ENCODE assay signal across 28 cellular contexts in the genomic region with DNA sequence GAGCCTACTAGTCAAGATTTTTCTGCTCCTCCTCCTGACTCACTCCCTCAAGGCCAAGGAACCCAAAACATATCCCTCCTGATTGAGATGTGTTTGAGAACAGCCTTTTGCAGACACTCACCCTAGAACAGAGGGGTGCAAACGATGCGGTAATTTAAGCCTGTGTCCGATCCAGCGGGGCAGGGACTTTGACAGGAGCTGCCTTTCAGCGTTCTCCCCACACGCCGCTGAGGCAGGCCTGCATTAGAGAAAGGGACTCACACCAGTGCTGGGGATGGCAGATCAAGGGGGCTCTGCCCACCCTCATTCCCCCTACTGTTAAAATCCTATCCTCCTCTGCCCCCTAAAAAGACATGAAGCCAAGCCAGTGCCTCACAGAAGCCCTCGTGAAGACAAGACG.
"Had no signal": no experiment of that assay in that cellular context is flagged by ENCODE, and none has a peak within 500 bp of the region (broad histone marks: within the 10 kb centered on the region; RNA-seq: fewer than 3 reads in every experiment).

No MANE protein-coding gene starts in this region.

- H3K4me1 ChIP-seq: suprapubic skin, testis, thyroid gland, tibial artery, tibial nerve, transverse colon, upper lobe of left lung, upper lobe of right lung, uterus, vagina had no signal

- FAIRE-seq: urothelium cell line had no signal

- H3K27ac Mint-ChIP-seq: stimulated activated effector memory CD8-positive, alpha-beta T cell treated with anti-CD3 and anti-CD28 coated beads, Interleukin-12 subunit alpha, Interleukin-12 subunit beta, amount 100 ng/mL, for 72 hours; stimulated activated memory B cell treated with anti-CD40 and anti-IgM and Interleukin-4, amounts not matched to agents 10 μg/mL and 1 μg/mL and 100 μg/mL, for 72 hours; stimulated activated naive B cell treated with anti-CD40 and anti-IgM and Interleukin-4, amounts not matched to agents 10 μg/mL and 1 μg/mL and 100 μg/mL, for 72 hours; stimulated activated naive CD8-positive, alpha-beta T cell treated with anti-CD3 and anti-CD28 coated beads, Interleukin-15, amount 100 ng/mL, for 72 hours; stimulated activated naive CD8-positive, alpha-beta T cell treated with anti-CD3 and anti-CD28 coated beads, Interleukin-15, Interleukin-2, amounts not matched to agents 100 ng/mL and 50 ng/mL, for 24 hours; type B pancreatic cell had no signal

- H3K27me3 Mint-ChIP-seq: stimulated activated naive B cell treated with anti-CD40 and anti-IgM and Interleukin-4, amounts not matched to agents 10 μg/mL and 1 μg/mL and 100 μg/mL, for 72 hours; stimulated activated naive CD8-positive, alpha-beta T cell treated with anti-CD3 and anti-CD28 coated beads, Interleukin-15, amount 100 ng/mL, for 72 hours; stimulated activated naive CD8-positive, alpha-beta T cell treated with anti-CD3 and anti-CD28 coated beads, Interleukin-15, Interleukin-2, amounts not matched to agents 100 ng/mL and 50 ng/mL, for 24 hours; type B pancreatic cell had no signal

- H3K36me3 ChIP-seq: thyroid gland, upper lobe of right lung, uterus, vagina had no signal

- H3K9me3 Mint-ChIP-seq: stimulated activated effector memory CD8-positive, alpha-beta T cell treated with anti-CD3 and anti-CD28 coated beads, Interleukin-12 subunit alpha, Interleukin-12 subunit beta, amount 100 ng/mL, for 72 hours; stimulated activated memory B cell treated with anti-CD40 and anti-IgM and Interleukin-4, amounts not matched to agents 10 μg/mL and 1 μg/mL and 100 μg/mL, for 72 hours; stimulated activated naive B cell treated with anti-CD40 and anti-IgM and Interleukin-4, amounts not matched to agents 10 μg/mL and 1 μg/mL and 100 μg/mL, for 72 hours; stimulated activated naive CD8-positive, alpha-beta T cell treated with anti-CD3 and anti-CD28 coated beads, Interleukin-15, amount 100 ng/mL, for 72 hours; stimulated activated naive CD8-positive, alpha-beta T cell treated with anti-CD3 and anti-CD28 coated beads, Interleukin-15, Interleukin-2, amounts not matched to agents 100 ng/mL and 50 ng/mL, for 24 hours; type B pancreatic cell had no signal

- DNase-seq: stimulated activated CD4-positive, alpha-beta T cell treated with anti-CD3 and anti-CD28 coated beads, Interleukin-2, amount 100 ng/mL, for 48 hours; stimulated activated CD4-positive, alpha-beta T cell treated with anti-CD3 and anti-CD28 coated beads, Interleukin-4, amount 100 ng/mL, for 1 hour; stimulated activated CD4-positive, alpha-beta T cell treated with anti-CD3 and anti-CD28 coated beads, Interleukin-4, amount 100 ng/mL, for 24 hours; stimulated activated CD4-positive, alpha-beta T cell treated with anti-CD3 and anti-CD28 coated beads, Interleukin-4, amount 100 ng/mL, for 4 hours; stimulated activated CD8-positive, alpha-beta memory T cell treated with anti-CD3 and anti-CD28 coated beads, Interleukin-4, amount 100 ng/mL, for 48 hours; stimulated activated naive B cell treated with anti-CD40 and anti-IgM and Interleukin-4, amounts not matched to agents 10 μg/mL and 1 μg/mL and 100 μg/mL, for 72 hours; stimulated activated naive CD4-positive, alpha-beta T cell; stimulated activated naive CD4-positive, alpha-beta T cell treated with Interleukin-2 at 50 U/mL for 16 hours; stimulated activated naive CD8-positive, alpha-beta T cell treated with anti-CD3 and anti-CD28 coated beads, Interleukin-15, amount 100 ng/mL, for 72 hours; stimulated activated naive CD8-positive, alpha-beta T cell treated with anti-CD3 and anti-CD28 coated beads, Interleukin-15, Interleukin-2, amounts not matched to agents 100 U/mL and 50 U/mL, for 24 hours; stomach; substantia nigra; testis; thyroid gland; tibial artery; transverse colon; upper lobe of left lung; upper lobe of right lung; uterus had no signal

- H3K36me3 Mint-ChIP-seq: stimulated activated effector memory CD8-positive, alpha-beta T cell treated with anti-CD3 and anti-CD28 coated beads, Interleukin-12 subunit alpha, Interleukin-12 subunit beta, amount 100 ng/mL, for 72 hours; stimulated activated memory B cell treated with anti-CD40 and anti-IgM and Interleukin-4, amounts not matched to agents 10 μg/mL and 1 μg/mL and 100 μg/mL, for 72 hours; stimulated activated naive B cell treated with anti-CD40 and anti-IgM and Interleukin-4, amounts not matched to agents 10 μg/mL and 1 μg/mL and 100 μg/mL, for 72 hours had no signal

- H3K4me1 Mint-ChIP-seq: stimulated activated memory B cell treated with anti-CD40 and anti-IgM and Interleukin-4, amounts not matched to agents 10 μg/mL and 1 μg/mL and 100 μg/mL, for 72 hours; stimulated activated naive B cell treated with anti-CD40 and anti-IgM and Interleukin-4, amounts not matched to agents 10 μg/mL and 1 μg/mL and 100 μg/mL, for 72 hours had no signal

- H3K27me3 ChIP-seq: stomach, suprapubic skin, testis, thyroid gland, tibial artery, tibial nerve, transverse colon, upper lobe of left lung, upper lobe of right lung, uterus, vagina had no signal

- H3K27ac ChIP-seq: stomach, suprapubic skin, testis, thoracic aorta, thyroid gland, tibial artery, tibial nerve, transverse colon, upper lobe of left lung, upper lobe of right lung, uterus, vagina had no signal

- H3K9me3 ChIP-seq: stomach, suprapubic skin, testis, thoracic aorta, thyroid gland, tibial artery, tibial nerve, transverse colon, upper lobe of left lung, upper lobe of right lung, uterus, vagina had no signal

- H3K4me3 Mint-ChIP-seq: stimulated activated effector memory CD8-positive, alpha-beta T cell treated with anti-CD3 and anti-CD28 coated beads, Interleukin-12 subunit alpha, Interleukin-12 subunit beta, amount 100 ng/mL, for 72 hours; stimulated activated memory B cell treated with anti-CD40 and anti-IgM and Interleukin-4, amounts not matched to agents 10 μg/mL and 1 μg/mL and 100 μg/mL, for 72 hours; stimulated activated naive B cell treated with anti-CD40 and anti-IgM and Interleukin-4, amounts not matched to agents 10 μg/mL and 1 μg/mL and 100 μg/mL, for 72 hours; stimulated activated naive CD8-positive, alpha-beta T cell treated with anti-CD3 and anti-CD28 coated beads, Interleukin-15, amount 100 ng/mL, for 72 hours; stimulated activated naive CD8-positive, alpha-beta T cell treated with anti-CD3 and anti-CD28 coated beads, Interleukin-15, Interleukin-2, amounts not matched to agents 100 ng/mL and 50 ng/mL, for 24 hours; type B pancreatic cell had no signal

- H3K4me3 ChIP-seq: stomach, suprapubic skin, testis, thoracic aorta, thyroid gland, tibial artery, tibial nerve, transverse colon, upper lobe of left lung, upper lobe of right lung, uterus, vagina had no signal
